In the genomic region with DNA sequence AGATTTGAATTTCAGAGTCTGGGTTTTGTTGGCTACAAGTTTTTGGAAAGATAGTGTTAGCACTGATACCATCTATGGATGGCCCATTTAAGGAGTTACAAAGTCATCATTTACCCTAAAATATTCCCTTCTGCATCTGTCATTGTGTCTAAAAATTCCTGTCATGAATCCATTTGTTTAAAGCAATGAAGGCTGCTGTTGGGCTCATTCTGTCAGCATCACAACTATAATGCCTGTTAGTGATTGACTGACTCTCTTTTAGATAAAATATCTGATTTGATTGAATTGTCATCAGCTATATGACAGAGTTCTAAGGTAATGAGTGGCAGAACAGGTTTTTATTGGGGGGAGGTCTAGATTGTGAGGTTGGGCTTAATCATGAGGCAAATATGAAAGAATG, we compare ENCODE assay signal across 23 cellular contexts.
"Had no signal": no experiment of that assay in that cellular context is flagged by ENCODE, and none has a peak within 500 bp of the region (broad histone marks: within the 10 kb centered on the region; RNA-seq: fewer than 3 reads in every experiment).

No MANE protein-coding gene starts in this region.

- H3K4me3 ChIP-seq: colonic mucosa, coronary artery, dorsolateral prefrontal cortex, esophagus muscularis mucosa, esophagus squamous epithelium, gastrocnemius medialis, gastroesophageal sphincter, heart left ventricle, heart right ventricle had no signal

- H3K27me3 ChIP-seq: colonic mucosa, dorsolateral prefrontal cortex, esophagus muscularis mucosa, esophagus squamous epithelium, foreskin keratinocyte, gastrocnemius medialis, gastroesophageal sphincter, heart left ventricle, heart right ventricle had no signal

- H3K27ac ChIP-seq: colonic mucosa, coronary artery, dorsolateral prefrontal cortex, epithelial cell of prostate, esophagus muscularis mucosa, esophagus squamous epithelium, foreskin keratinocyte, gastrocnemius medialis, gastroesophageal sphincter, heart left ventricle, heart right ventricle had no signal

- H3K36me3 ChIP-seq: colonic mucosa, esophagus muscularis mucosa, esophagus squamous epithelium, gastrocnemius medialis, gastroesophageal sphincter, heart left ventricle, heart right ventricle had no signal

- DNase-seq: colonic mucosa; cortex of kidney; dermis blood vessel endothelial cell; dorsolateral prefrontal cortex; effector CD4-positive, alpha-beta T cell; effector CD8-positive, alpha-beta T cell; effector memory CD4-positive, alpha-beta T cell; effector memory CD8-positive, alpha-beta T cell; endodermal cell; erythroblast; esophagus squamous epithelium; foreskin fibroblast; foreskin keratinocyte; foreskin melanocyte; gastrocnemius medialis; glutamatergic neuron; head of caudate nucleus; heart left ventricle; heart right ventricle had no signal

- H3K9me3 ChIP-seq: colonic mucosa, esophagus muscularis mucosa, esophagus squamous epithelium, gastrocnemius medialis had no signal
